ENCODE assay signal across 1 cellular context in genomic region chr9:126532489-126532888, GRCh38.
TF ChIP-seq lines count a peak whose summit lies in the region.

No MANE protein-coding gene starts in this region.

TF ChIP-seq in IMR-90, 13 proteins besides CTCF, POLR2A, EP300 and RAD21:
- TF ChIP-seq BHLHE40 (IDR thresholded peaks at IDR 0.05; ENCODE audit: low read depth, low read length) (no peak), MAFK (IDR thresholded peaks at IDR 0.05; ENCODE audit: low read depth, low read length) (no peak), NFE2L2 (IDR thresholded peaks at IDR 0.05; ENCODE audit: low read depth, low read length) (no peak), USF2 (IDR thresholded peaks at IDR 0.05; ENCODE audit: low read depth, low read length) (no peak), ELK1 (IDR thresholded peaks at IDR 0.05; ENCODE audit: borderline replicate concordance, low read depth, low read length) (no peak), MAZ (IDR thresholded peaks at IDR 0.05; ENCODE audit: borderline replicate concordance, low read depth, low read length) (no peak), CHD1 (IDR thresholded peaks at IDR 0.05; ENCODE audit: low read depth, low read length) (no peak), SMC3 (IDR thresholded peaks at IDR 0.05; ENCODE audit: low read depth, low read length) (no peak), MXI1 (IDR thresholded peaks at IDR 0.05; ENCODE audit: borderline replicate concordance, low read depth, low read length) (no peak)
